In the genomic region with DNA sequence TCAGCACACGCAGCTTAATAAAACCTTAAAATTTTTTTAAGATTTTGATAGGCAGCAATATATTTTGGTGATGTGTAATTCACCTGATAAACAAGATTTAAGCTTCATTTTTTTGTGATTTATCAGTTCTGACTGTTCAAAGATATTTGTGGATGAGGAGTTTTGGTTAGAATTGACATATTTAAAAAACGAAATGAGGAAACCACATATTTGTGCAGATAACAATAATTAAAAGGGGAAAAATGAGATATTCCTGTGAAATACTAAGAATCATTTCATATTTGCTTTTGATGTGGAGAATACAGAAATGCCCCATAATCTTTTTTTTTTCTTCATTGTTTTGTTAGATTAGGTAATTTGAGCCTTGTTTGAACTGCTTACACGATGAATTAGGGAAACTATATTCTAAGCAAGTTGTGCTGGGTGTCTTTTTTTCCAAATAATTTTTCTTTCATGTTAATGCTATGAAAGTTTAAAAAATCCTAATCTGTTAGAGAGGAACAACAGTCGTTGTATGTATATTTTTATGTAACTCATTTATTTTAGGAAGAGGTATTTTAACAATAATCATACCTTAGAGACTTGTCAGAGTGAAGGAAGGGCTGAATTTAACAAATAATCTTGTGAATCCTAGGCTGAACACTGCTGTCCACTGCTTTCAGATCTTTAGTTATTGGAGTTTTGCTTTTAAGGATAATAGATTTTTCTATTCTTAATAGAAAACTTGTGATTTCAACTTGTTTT, we compare ENCODE assay signal across 2 cellular contexts.
TF ChIP-seq lines count a peak whose summit lies in the region.

No MANE protein-coding gene starts in this region.

TF ChIP-seq in GM12878, 131 proteins besides CTCF, POLR2A, EP300 and RAD21 (continued from another document):
- TF ChIP-seq, protein P1, sequence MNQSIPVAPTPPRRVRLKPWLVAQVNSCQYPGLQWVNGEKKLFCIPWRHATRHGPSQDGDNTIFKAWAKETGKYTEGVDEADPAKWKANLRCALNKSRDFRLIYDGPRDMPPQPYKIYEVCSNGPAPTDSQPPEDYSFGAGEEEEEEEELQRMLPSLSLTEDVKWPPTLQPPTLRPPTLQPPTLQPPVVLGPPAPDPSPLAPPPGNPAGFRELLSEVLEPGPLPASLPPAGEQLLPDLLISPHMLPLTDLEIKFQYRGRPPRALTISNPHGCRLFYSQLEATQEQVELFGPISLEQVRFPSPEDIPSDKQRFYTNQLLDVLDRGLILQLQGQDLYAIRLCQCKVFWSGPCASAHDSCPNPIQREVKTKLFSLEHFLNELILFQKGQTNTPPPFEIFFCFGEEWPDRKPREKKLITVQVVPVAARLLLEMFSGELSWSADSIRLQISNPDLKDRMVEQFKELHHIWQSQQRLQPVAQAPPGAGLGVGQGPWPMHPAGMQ (IDR thresholded peaks at IDR 0.05; ENCODE audit: borderline replicate concordance) = no peak
- TF ChIP-seq HCFC1 (IDR thresholded peaks at IDR 0.05; ENCODE audit: low read length) (no peak), SIN3A (IDR thresholded peaks at IDR 0.05; ENCODE audit: low read depth, low read length) (no peak), ZBED1 (IDR thresholded peaks at IDR 0.05; ENCODE audit: borderline replicate concordance) (no peak), ASH2L (IDR thresholded peaks at IDR 0.05; ENCODE audit: borderline replicate concordance, low read depth) (no peak)
- TF ChIP-seq, protein P2, sequence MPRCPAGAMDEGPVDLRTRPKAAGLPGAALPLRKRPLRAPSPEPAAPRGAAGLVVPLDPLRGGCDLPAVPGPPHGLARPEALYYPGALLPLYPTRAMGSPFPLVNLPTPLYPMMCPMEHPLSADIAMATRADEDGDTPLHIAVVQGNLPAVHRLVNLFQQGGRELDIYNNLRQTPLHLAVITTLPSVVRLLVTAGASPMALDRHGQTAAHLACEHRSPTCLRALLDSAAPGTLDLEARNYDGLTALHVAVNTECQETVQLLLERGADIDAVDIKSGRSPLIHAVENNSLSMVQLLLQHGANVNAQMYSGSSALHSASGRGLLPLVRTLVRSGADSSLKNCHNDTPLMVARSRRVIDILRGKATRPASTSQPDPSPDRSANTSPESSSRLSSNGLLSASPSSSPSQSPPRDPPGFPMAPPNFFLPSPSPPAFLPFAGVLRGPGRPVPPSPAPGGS (IDR thresholded peaks at IDR 0.05; ENCODE audit: borderline replicate concordance, insufficient read depth, low read depth, low read length, poor library complexity, severe bottlenecking) = no peak
- TF ChIP-seq, protein P3, sequence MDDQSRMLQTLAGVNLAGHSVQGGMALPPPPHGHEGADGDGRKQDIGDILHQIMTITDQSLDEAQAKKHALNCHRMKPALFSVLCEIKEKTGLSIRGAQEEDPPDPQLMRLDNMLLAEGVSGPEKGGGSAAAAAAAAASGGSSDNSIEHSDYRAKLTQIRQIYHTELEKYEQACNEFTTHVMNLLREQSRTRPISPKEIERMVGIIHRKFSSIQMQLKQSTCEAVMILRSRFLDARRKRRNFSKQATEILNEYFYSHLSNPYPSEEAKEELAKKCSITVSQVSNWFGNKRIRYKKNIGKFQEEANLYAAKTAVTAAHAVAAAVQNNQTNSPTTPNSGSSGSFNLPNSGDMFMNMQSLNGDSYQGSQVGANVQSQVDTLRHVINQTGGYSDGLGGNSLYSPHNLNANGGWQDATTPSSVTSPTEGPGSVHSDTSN (IDR thresholded peaks at IDR 0.05; ENCODE audit: insufficient replicate concordance, low read depth, low read length) = no peak
- TF ChIP-seq, protein P4, sequence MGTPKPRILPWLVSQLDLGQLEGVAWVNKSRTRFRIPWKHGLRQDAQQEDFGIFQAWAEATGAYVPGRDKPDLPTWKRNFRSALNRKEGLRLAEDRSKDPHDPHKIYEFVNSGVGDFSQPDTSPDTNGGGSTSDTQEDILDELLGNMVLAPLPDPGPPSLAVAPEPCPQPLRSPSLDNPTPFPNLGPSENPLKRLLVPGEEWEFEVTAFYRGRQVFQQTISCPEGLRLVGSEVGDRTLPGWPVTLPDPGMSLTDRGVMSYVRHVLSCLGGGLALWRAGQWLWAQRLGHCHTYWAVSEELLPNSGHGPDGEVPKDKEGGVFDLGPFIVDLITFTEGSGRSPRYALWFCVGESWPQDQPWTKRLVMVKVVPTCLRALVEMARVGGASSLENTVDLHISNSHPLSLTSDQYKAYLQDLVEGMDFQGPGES (IDR thresholded peaks at IDR 0.05) = no peak
- TF ChIP-seq, protein P5, sequence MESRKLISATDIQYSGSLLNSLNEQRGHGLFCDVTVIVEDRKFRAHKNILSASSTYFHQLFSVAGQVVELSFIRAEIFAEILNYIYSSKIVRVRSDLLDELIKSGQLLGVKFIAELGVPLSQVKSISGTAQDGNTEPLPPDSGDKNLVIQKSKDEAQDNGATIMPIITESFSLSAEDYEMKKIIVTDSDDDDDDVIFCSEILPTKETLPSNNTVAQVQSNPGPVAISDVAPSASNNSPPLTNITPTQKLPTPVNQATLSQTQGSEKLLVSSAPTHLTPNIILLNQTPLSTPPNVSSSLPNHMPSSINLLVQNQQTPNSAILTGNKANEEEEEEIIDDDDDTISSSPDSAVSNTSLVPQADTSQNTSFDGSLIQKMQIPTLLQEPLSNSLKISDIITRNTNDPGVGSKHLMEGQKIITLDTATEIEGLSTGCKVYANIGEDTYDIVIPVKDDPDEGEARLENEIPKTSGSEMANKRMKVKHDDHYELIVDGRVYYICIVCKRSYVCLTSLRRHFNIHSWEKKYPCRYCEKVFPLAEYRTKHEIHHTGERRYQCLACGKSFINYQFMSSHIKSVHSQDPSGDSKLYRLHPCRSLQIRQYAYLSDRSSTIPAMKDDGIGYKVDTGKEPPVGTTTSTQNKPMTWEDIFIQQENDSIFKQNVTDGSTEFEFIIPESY (IDR thresholded peaks at IDR 0.05) = no peak
- TF ChIP-seq, protein P6, sequence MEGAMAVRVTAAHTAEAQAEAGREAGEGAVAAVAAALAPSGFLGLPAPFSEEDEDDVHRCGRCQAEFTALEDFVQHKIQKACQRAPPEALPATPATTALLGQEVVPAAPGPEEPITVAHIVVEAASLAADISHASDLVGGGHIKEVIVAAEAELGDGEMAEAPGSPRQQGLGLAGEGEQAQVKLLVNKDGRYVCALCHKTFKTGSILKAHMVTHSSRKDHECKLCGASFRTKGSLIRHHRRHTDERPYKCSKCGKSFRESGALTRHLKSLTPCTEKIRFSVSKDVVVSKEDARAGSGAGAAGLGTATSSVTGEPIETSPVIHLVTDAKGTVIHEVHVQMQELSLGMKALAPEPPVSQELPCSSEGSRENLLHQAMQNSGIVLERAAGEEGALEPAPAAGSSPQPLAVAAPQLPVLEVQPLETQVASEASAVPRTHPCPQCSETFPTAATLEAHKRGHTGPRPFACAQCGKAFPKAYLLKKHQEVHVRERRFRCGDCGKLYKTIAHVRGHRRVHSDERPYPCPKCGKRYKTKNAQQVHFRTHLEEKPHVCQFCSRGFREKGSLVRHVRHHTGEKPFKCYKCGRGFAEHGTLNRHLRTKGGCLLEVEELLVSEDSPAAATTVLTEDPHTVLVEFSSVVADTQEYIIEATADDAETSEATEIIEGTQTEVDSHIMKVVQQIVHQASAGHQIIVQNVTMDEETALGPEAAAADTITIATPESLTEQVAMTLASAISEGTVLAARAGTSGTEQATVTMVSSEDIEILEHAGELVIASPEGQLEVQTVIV (IDR thresholded peaks at IDR 0.05; ENCODE audit: borderline replicate concordance, partially characterized antibody) = no peak

TF ChIP-seq in HEK293T, 16 proteins besides CTCF, POLR2A, EP300 and RAD21 (continued from another document):
- TF ChIP-seq, protein P7, sequence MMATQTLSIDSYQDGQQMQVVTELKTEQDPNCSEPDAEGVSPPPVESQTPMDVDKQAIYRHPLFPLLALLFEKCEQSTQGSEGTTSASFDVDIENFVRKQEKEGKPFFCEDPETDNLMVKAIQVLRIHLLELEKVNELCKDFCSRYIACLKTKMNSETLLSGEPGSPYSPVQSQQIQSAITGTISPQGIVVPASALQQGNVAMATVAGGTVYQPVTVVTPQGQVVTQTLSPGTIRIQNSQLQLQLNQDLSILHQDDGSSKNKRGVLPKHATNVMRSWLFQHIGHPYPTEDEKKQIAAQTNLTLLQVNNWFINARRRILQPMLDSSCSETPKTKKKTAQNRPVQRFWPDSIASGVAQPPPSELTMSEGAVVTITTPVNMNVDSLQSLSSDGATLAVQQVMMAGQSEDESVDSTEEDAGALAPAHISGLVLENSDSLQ (IDR thresholded peaks at IDR 0.05) = no peak
- no peak for TF ChIP-seq FOXM1 (IDR thresholded peaks at IDR 0.05; ENCODE audit: borderline replicate concordance)
- TF ChIP-seq TARDBP (IDR thresholded peaks at IDR 0.05) = no peak
- TF ChIP-seq SP1 (IDR thresholded peaks at IDR 0.05) = no peak
- no peak for TF ChIP-seq HDGF (IDR thresholded peaks at IDR 0.05; ENCODE audit: borderline replicate concordance)
- no peak for TF ChIP-seq ZNF384 (IDR thresholded peaks at IDR 0.05)
- TF ChIP-seq CTBP1 (IDR thresholded peaks at IDR 0.05; ENCODE audit: borderline replicate concordance) = no peak
- no peak for TF ChIP-seq ARNT (IDR thresholded peaks at IDR 0.05)
- TF ChIP-seq ELF4 (IDR thresholded peaks at IDR 0.05) = no peak
- no peak for TF ChIP-seq L3MBTL2 (conservative IDR thresholded peaks at IDR 0.05)
- no peak for TF ChIP-seq SUZ12 (IDR thresholded peaks at IDR 0.05)
- TF ChIP-seq BHLHE40 (IDR thresholded peaks at IDR 0.05; ENCODE audit: borderline replicate concordance) = no peak
- no peak for TF ChIP-seq FOXK2 (IDR thresholded peaks at IDR 0.05)
- no peak for TF ChIP-seq NFRKB (IDR thresholded peaks at IDR 0.05)
